8 cellular contexts compared by ENCODE assay signal in the genomic region with DNA sequence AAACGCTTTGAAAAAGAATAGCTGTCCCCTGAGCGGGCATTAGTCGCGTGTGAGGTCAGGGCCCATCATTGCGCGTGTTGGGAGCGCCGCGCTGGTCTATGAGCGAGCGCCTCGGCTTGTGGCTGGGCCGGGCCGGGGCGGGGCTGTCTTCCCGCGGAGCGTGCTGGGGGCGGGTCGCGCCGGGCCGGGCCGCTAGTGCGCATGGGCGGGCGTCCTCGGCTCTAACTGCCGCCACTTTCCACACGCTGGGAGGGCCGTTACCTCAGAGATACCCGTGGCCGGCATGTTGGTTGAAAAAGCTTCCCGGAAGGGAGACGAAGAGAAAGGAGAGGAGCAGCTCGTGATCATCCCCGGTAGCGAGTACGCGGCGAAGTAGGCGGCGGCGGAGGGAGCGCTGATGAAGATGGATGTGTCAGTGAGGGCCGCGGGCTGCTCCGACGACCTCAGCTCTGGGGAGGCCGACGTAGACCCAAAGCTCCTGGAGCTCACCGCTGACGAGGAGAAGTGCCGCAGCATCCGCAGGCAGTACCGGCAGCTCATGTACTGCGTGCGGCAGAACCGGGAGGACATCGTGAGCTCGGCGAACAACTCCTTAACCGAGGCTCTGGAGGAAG. TPM values are rescaled to one million over a fixed set of nuclear protein-coding genes. Genes with fewer than 3 reads are reported as not detected.
DNase-seq lines count a peak whose midpoint lies in the region; ATAC-seq and TF ChIP-seq lines count a peak whose summit lies in the region.

A gene (plus strand): TSS at position 202 of the 614 bp plus-strand sequence. CDS start 196 bp downstream, at position 398.

- H3K27ac ChIP-seq in SU-DHL-6 (ENCODE audit: low read depth, low read length) (peak within 1 kb of the TSS; percentile 53), adrenal gland (peak within 1 kb of the TSS; percentile 40 to 86 (median 61)), heart right ventricle (peak within 1 kb of the TSS in 9 of 10 donors; percentile 42 to 80 (median 65)), tibial artery (peak within 1 kb of the TSS; percentile 63 to 69)

- H2AFZ ChIP-seq in SU-DHL-6 (ENCODE audit: low read depth, low read length, severe bottlenecking) = no peak within 1 kb of the TSS

- intact Hi-C loops in adrenal gland (cut with DNase I) (no loop called here), heart right ventricle (cut with DNase I) (loop anchor here in 2 of 10 donors (1.0 to 10.0 kb wide), 3 partner anchors 86 to 169 kb away; a partner anchor contains a TSS), tibial artery (cut with DNase I; ENCODE audit: low total_unique reads) (no loop called here)

- peak within 1 kb of the TSS; percentile 88 for H3K4me3 Mint-ChIP-seq in HFFc6

- peaks cover 6% of the 10 kb centered on the region; the same call in 1 of the 2 replicates for H3K36me3 ChIP-seq in SU-DHL-6 (ENCODE audit: low read length)
- peaks cover 0 to 11% of the 10 kb centered on the region in 2 donors for H3K36me3 ChIP-seq in adrenal gland (replicated peaks in 1 of 2)
- peaks cover 0 to 25% (median 0%) of the 10 kb centered on the region in 9 donors for H3K36me3 ChIP-seq in heart right ventricle
- H3K36me3 ChIP-seq in tibial artery = peaks cover 0 to 17% (median 6%) of the 10 kb centered on the region in 3 donors

- no peaks in the 10 kb centered on the region for H3K9me3 ChIP-seq in SU-DHL-6 (ENCODE audit: insufficient read depth, low read length)
- H3K9me3 ChIP-seq in adrenal gland (replicated peaks in 1 of 3) = no peaks in the 10 kb centered on the region
- no peaks in the 10 kb centered on the region for H3K9me3 ChIP-seq in heart right ventricle
- no peaks in the 10 kb centered on the region for H3K9me3 ChIP-seq in tibial artery

- peak in 1 of 2 donors; percentile 58 for TF ChIP-seq POLR2A in adrenal gland (IDR thresholded peaks at IDR 0.05)

- H3K9ac ChIP-seq in SU-DHL-6 (ENCODE audit: low read length) = peak within 1 kb of the TSS; percentile 33; the same call in 1 of the 2 replicates

- peak; percentile 99 to 100 (median 100) for ATAC-seq in heart right ventricle

- peaks cover 26% of the 10 kb centered on the region; the same call in 1 of the 2 replicates for H4K20me1 ChIP-seq in SU-DHL-6 (ENCODE audit: low read depth, low read length)

- H3K4me1 ChIP-seq in adrenal gland (replicated peaks in 1 of 2) (peaks cover 39 to 87% of the 10 kb centered on the region in 2 donors), heart right ventricle (peaks cover 0 to 72% (median 59%) of the 10 kb centered on the region in 9 donors), tibial artery (peaks cover 0 to 92% (median 41%) of the 10 kb centered on the region in 4 donors)

- no peaks in the 10 kb centered on the region; the same call in 1 of the 2 replicates for H3F3A ChIP-seq in SU-DHL-6 (ENCODE audit: insufficient read depth)

- peaks cover 84% of the 10 kb centered on the region for H3K36me3 Mint-ChIP-seq in HFFc6 (ENCODE audit: low read depth)

- H3K9me2 ChIP-seq in SU-DHL-6 (replicated peaks; ENCODE audit: insufficient read depth, low read length) = no peaks in the 10 kb centered on the region

- H3K27me3 ChIP-seq in SU-DHL-6 (ENCODE audit: low read length) (no peaks in the 10 kb centered on the region), adrenal gland (no peaks in the 10 kb centered on the region), heart right ventricle (no peaks in the 10 kb centered on the region), tibial artery (no peaks in the 10 kb centered on the region)

- H3K27me3 Mint-ChIP-seq in HFFc6 (ENCODE audit: insufficient read depth) = peaks cover 68% of the 10 kb centered on the region

- H3K4me1 Mint-ChIP-seq in HFFc6 (ENCODE audit: low read depth) = peaks cover 90% of the 10 kb centered on the region

- H3K4me2 ChIP-seq in SU-DHL-6 (ENCODE audit: low read depth, low read length, poor library complexity, severe bottlenecking) = peak within 1 kb of the TSS; percentile 58

- H3K9me3 Mint-ChIP-seq in HFFc6 = peaks cover 6% of the 10 kb centered on the region

- in situ Hi-C loops in G401 (cut with HindIII; ENCODE audit: low sequenced_read_pairs) = no loop called here

- TF ChIP-seq CTCF in HFFc6 (IDR thresholded peaks at IDR 0.05) (no peak), SU-DHL-6 (IDR thresholded peaks at IDR 0.05; ENCODE audit: insufficient read depth, low read length, poor library complexity, severe bottlenecking) (no peak), adrenal gland (IDR thresholded peaks at IDR 0.05) (no peak), heart right ventricle (IDR thresholded peaks at IDR 0.05) (peak in 1 of 9 donors; percentile 6), tibial artery (IDR thresholded peaks at IDR 0.05) (no peak)

- peak within 1 kb of the TSS; percentile 94 for H3K27ac Mint-ChIP-seq in HFFc6

- 5 to 19% (median 13%) methylated on average over 27 to 63 of the region's 63 CpGs for WGBS in adrenal gland, 4 donors
- 8% methylated on average over 63 of the region's 63 CpGs for WGBS in heart right ventricle, 2 donors

- DNase-seq in G401 (ENCODE audit: low spot score) (peak; percentile 85), HFFc6 (peak; percentile 67), adrenal gland (peak; percentile 87 to 93 (median 92)), heart right ventricle (peak; percentile 90 to 93), pons (ENCODE audit: low spot score) (peak; percentile 72), tibial artery (peak; percentile 82 to 90), NCI-H187 treated with DMSO at 0.1 percent for 48 hours (lab: John Stamatoyannopoulos, UW) (no peak)

- H3K79me2 ChIP-seq in SU-DHL-6 (ENCODE audit: insufficient read depth, low read length) = peaks cover 99% of the 10 kb centered on the region

- peak within 1 kb of the TSS; percentile 12 for H3K4me3 ChIP-seq in SU-DHL-6 (ENCODE audit: insufficient read depth, low read length, poor library complexity, severe bottlenecking)
- peak within 1 kb of the TSS in 1 of 4 donors; percentile 53 for H3K4me3 ChIP-seq in adrenal gland
- peak within 1 kb of the TSS; percentile 31 to 66 (median 56) for H3K4me3 ChIP-seq in heart right ventricle
- H3K4me3 ChIP-seq in tibial artery = peak within 1 kb of the TSS; percentile 50 to 51

RNA-seq across cellular contexts. Expression of the gene that starts here (rescaled TPM):
- total RNA-seq in G401 (2014; rRNA removed; shearing (Covaris generic)) = 0.51 and 1.7 TPM in 2 replicates
- 1 to 10 TPM; 2.2 to 4.4 (median 4.1) TPM for total RNA-seq in HFFc6 (2021; fragmentation: NEBNext Ultra II Directional; extraction: Animal tissue kit (Norgen Biotek cat#: 25700))
- total RNA-seq in adrenal gland (10 to 100 TPM in 3 of 8 donors, 1 to 10 TPM in 5; 2.9 to 20.3 (median 5.4) TPM), heart right ventricle (1 to 10 TPM in 5 of 10 donors, under 1 TPM in 5; 0.52 to 1.6 (median 1.0) TPM)
- polyA plus RNA-seq in adrenal gland (1 to 10 TPM; 1.5 to 8.1 (median 4.4) TPM), heart right ventricle (1 to 10 TPM in 1 of 2 donors, under 1 TPM in 1; 0.48 to 1.8 TPM)
